ENCODE assay signal across 12 cellular contexts in the genomic region with DNA sequence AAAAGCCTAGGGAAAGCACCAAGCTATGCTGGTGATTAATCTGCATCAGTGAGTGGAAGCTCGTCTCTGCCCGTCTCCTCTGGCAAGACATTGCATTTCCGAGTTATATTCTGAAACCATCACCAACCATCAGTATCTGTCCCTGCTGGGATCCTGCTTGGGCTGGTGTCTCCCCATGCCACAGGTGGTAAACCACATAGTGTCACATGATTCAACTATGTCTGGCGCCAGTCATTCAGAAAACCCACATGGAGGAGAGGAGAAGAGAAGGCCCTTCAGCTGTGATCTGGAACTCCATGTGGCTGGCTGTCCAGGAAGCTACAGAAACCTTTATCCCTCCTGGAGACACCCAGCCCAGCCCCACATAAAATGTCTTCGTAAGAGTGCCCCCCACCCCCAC. TPM values are rescaled to one million over a fixed set of nuclear protein-coding genes. Genes with fewer than 3 reads are reported as not detected.
DNase-seq lines count a peak whose midpoint lies in the region; ATAC-seq and TF ChIP-seq lines count a peak whose summit lies in the region.
"Had no signal": no experiment of that assay in that cellular context is flagged by ENCODE, and none has a peak within 500 bp of the region (broad histone marks: within the 10 kb centered on the region; RNA-seq: fewer than 3 reads in every experiment).

No MANE protein-coding gene starts in this region.

- H3K9me3 ChIP-seq in transverse colon = no peaks in the 10 kb centered on the region
- H3K9me3 ChIP-seq in effector memory CD4-positive, alpha-beta T cell (ENCODE audit: control insufficient read depth, low read length) = no peaks in the 10 kb centered on the region

- intact Hi-C loops in transverse colon (cut with DNase I; ENCODE audit: low total_unique reads) = no loop called here

- TF ChIP-seq CTCF in transverse colon (IDR thresholded peaks at IDR 0.05) = no peak

- peaks cover 7% of the 10 kb centered on the region for H3K27me3 ChIP-seq in transverse colon
- no peaks in the 10 kb centered on the region for H3K27me3 ChIP-seq in effector memory CD4-positive, alpha-beta T cell (replicated peaks; ENCODE audit: control insufficient read depth, insufficient read depth, low read length, poor library complexity, severe bottlenecking)

- TF ChIP-seq POLR2A in transverse colon (IDR thresholded peaks at IDR 0.05) = no peak

- H3K4me3 ChIP-seq in transverse colon = no peak overlapping the region
- no peak overlapping the region for H3K4me3 ChIP-seq in effector memory CD4-positive, alpha-beta T cell (ENCODE audit: insufficient read depth, low read depth, low read length, poor library complexity, severe bottlenecking)

- ATAC-seq in GM18517 (IDR thresholded peaks at IDR 0.05; ENCODE audit: unreplicated experiment) (peak; percentile 72), GM19467 (IDR thresholded peaks at IDR 0.05; ENCODE audit: unreplicated experiment) (peak; percentile 40), HG03460 (IDR thresholded peaks at IDR 0.05; ENCODE audit: unreplicated experiment) (peak; percentile 53)
- ATAC-seq: sciatic nerve had no signal

- WGBS in transverse colon (ENCODE audit: low coverage in 1 of 2), 2 donors = 62 to 81% methylated on average over 2 to 5 of the region's 5 CpGs

- TF ChIP-seq EP300 in transverse colon (IDR thresholded peaks at IDR 0.05; ENCODE audit: low read depth) = no peak

- no peaks in the 10 kb centered on the region for H3K36me3 ChIP-seq in transverse colon
- no peaks in the 10 kb centered on the region for H3K36me3 ChIP-seq in effector memory CD4-positive, alpha-beta T cell (ENCODE audit: control insufficient read depth, insufficient read depth, low read length)

- H3K27ac ChIP-seq in transverse colon = no peak overlapping the region
- H3K27ac ChIP-seq in effector memory CD4-positive, alpha-beta T cell (ENCODE audit: insufficient read depth, low read length, poor library complexity, severe bottlenecking) = no peak overlapping the region

- in situ Hi-C loops in transverse colon (cut with MboI; ENCODE audit: low pct_ligation_motif_present in 1 of 4, low pct_unique_long_range_greater_than_20kb in 1 of 4, low sequenced_read_pairs in 3 of 4) = loop anchor here in 1 of 4 donors (5.0 kb wide), 1 partner anchor 321 kb away; no protein-coding TSS in a partner anchor

- DNase-seq in astrocyte of the hippocampus (ENCODE audit: low read depth, low spot score) (peak; percentile 15), NCI-H2029 (lab: John Stamatoyannopoulos, UW) (no peak), transverse colon (no peak), OCI-M2 (lab: John Stamatoyannopoulos, UW; ENCODE audit: unreplicated experiment) (no peak)
- no peak for DNase-seq in effector memory CD4-positive, alpha-beta T cell
- DNase-seq: GDM1, left ventricle myocardium superior, NCI-H510A treated with DMSO at 0.1 percent for 48 hours had no signal

- H3K4me1 ChIP-seq in transverse colon = peaks cover 0 to 4% (median 1%) of the 10 kb centered on the region in 4 donors
- H3K4me1 ChIP-seq in effector memory CD4-positive, alpha-beta T cell (ENCODE audit: control insufficient read depth, insufficient read depth, low read length, poor library complexity, severe bottlenecking) = no peaks in the 10 kb centered on the region

RNA-seq across cellular contexts. Expression of a gene that starts 4.8 kb away (rescaled TPM):
- total RNA-seq in transverse colon = not detected
- total RNA-seq: left ventricle myocardium superior, sciatic nerve had no signal

RNA-seq across cellular contexts. Expression of a gene that starts 56.4 kb away (rescaled TPM):
- 1 to 10 TPM in 2 of 4 donors, under 1 TPM in 1, not detected in 1; 0.48 to 2.6 (median 1.8) TPM for total RNA-seq in transverse colon
